ENCODE assay signal across 20 cellular contexts in genomic region chr14:94476018-94476417, GRCh38.
DNase-seq lines count a peak whose midpoint lies in the region; ATAC-seq, FAIRE-seq and TF ChIP-seq lines count a peak whose summit lies in the region.
"Had no signal": no experiment of that assay in that cellular context is flagged by ENCODE, and none has a peak within 500 bp of the region (broad histone marks: within the 10 kb centered on the region; RNA-seq: fewer than 3 reads in every experiment).

SERPINA9 (minus strand) TSS chr14:94476197; CDS start chr14:94469840, 6,357 bp downstream.

- H3K4me3 ChIP-seq in HUES48 (ENCODE audit: low read depth, low read length): no peak within 1 kb of the TSS
- peak within 1 kb of the TSS; percentile 58 for H3K4me3 ChIP-seq in SU-DHL-6 (ENCODE audit: insufficient read depth, low read length, poor library complexity, severe bottlenecking)
- H3K4me3 ChIP-seq: HAP-1 had no signal

- peak within 1 kb of the TSS; percentile 66 for H3K27ac ChIP-seq in HUES48 (ENCODE audit: low read depth, low read length)
- H3K27ac ChIP-seq in SU-DHL-6 (ENCODE audit: low read depth, low read length): peak within 1 kb of the TSS; percentile 99
- H3K27ac ChIP-seq: C4-2B had no signal

- peaks cover 4% of the 10 kb centered on the region; the same call in 1 of the 2 replicates for H3K4me1 ChIP-seq in HUES48 (ENCODE audit: control insufficient read depth, insufficient read depth, low read length)
- H3K4me1 ChIP-seq: HAP-1 had no signal

- H3K79me2 ChIP-seq in SU-DHL-6 (ENCODE audit: insufficient read depth, low read length): peaks cover 42% of the 10 kb centered on the region

- TF ChIP-seq CTCF in SU-DHL-6 (IDR thresholded peaks at IDR 0.05; ENCODE audit: insufficient read depth, low read length, poor library complexity, severe bottlenecking): no peak

- H3K9me2 ChIP-seq in SU-DHL-6 (replicated peaks; ENCODE audit: insufficient read depth, low read length): no peaks in the 10 kb centered on the region

- H4K20me1 ChIP-seq in SU-DHL-6 (ENCODE audit: low read depth, low read length): no peaks in the 10 kb centered on the region

- DNase-seq in islet precursor cell (peak; percentile 34), NCI-H2227 (lab: John Stamatoyannopoulos, UW; ENCODE audit: unreplicated experiment) (no peak), GM19239 (ENCODE audit: insufficient read length, low spot score) (no peak)
- DNase-seq: ACHN; DMS79 treated with DMSO at 0.1 percent for 48 hours; MM.1S; NCI-H1105; NCI-H1694; NCI-H2081 treated with DMSO at 0.1 percent for 48 hours; NK-92 treated with Interleukin-12 subunit alpha and Interleukin-12 subunit beta, amount 100 ng/mL, for 24 hours; OCI-M1; SIG-M5; T-helper 1 cell had no signal

- H3K27me3 ChIP-seq in HUES48 (ENCODE audit: control insufficient read depth, insufficient read depth, low read length) (no peaks in the 10 kb centered on the region), SU-DHL-6 (ENCODE audit: low read length) (no peaks in the 10 kb centered on the region)

- peak within 1 kb of the TSS; percentile 59 for H3K4me2 ChIP-seq in SU-DHL-6 (ENCODE audit: low read depth, low read length, poor library complexity, severe bottlenecking)

- no peak within 1 kb of the TSS for H3K9ac ChIP-seq in HUES48 (ENCODE audit: low read depth, low read length)
- H3K9ac ChIP-seq in SU-DHL-6 (ENCODE audit: low read length): peak within 1 kb of the TSS; percentile 80

- H3F3A ChIP-seq in SU-DHL-6 (ENCODE audit: insufficient read depth): peaks cover 28% of the 10 kb centered on the region

- H3K36me3 ChIP-seq in HUES48 (ENCODE audit: control insufficient read depth, insufficient read depth, low read length) (no peaks in the 10 kb centered on the region), SU-DHL-6 (ENCODE audit: low read length) (peaks cover 5% of the 10 kb centered on the region; the same call in 1 of the 2 replicates)
- H3K36me3 ChIP-seq: HAP-1 had no signal

- H2AFZ ChIP-seq in SU-DHL-6 (ENCODE audit: low read depth, low read length, severe bottlenecking): no peak within 1 kb of the TSS

- ATAC-seq in GM21423 (IDR thresholded peaks at IDR 0.05; ENCODE audit: unreplicated experiment): no peak
- ATAC-seq in GM19395 (IDR thresholded peaks at IDR 0.05; ENCODE audit: unreplicated experiment): no peak
- ATAC-seq: SK-N-SH treated with all-trans-retinoic acid at 6 μM for 48 hours had no signal

- H3K9me3 ChIP-seq in HUES48 (ENCODE audit: control insufficient read depth, insufficient read depth, low read length): 0 out of 2 replicates have a peak, but pooled peaks cover 4% of the 10 kb centered on the region
- H3K9me3 ChIP-seq in SU-DHL-6 (ENCODE audit: insufficient read depth, low read length): peaks cover 4% of the 10 kb centered on the region; the same call in 1 of the 2 replicates
- H3K9me3 ChIP-seq: HAP-1 had no signal

- no peak for FAIRE-seq in GM19239 (lab: Jason Lieb, UNC)
